24 cellular contexts compared by ENCODE assay signal in the genomic region with DNA sequence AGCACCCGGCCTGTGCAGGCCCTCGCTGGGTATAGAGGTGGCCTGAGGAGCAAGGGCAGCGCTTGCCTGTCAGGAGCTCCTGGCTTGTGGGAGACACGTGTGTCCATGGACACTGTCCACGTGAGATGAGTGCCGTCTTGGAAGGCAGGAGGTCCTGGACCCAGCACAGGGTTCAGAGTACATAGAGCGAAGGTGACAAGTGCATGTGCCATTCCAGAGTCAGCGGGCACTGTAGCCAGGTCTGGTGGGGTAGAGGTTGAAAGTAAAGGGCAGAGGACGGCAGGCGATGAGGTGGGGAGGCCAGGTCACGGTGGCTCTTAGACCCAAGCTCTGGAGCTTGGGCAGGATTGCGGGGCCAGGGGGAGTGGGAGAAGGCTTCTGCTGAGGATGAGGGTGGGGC. TPM values are rescaled to one million over a fixed set of nuclear protein-coding genes. Genes with fewer than 3 reads are reported as not detected.
A peak's percentile ranks its signal among the peaks of the same experiment; 100 is the strongest.
DNase-seq lines count a peak whose midpoint lies in the region; ATAC-seq and TF ChIP-seq lines count a peak whose summit lies in the region.
"Had no signal": no experiment of that assay in that cellular context is flagged by ENCODE, and none has a peak within 500 bp of the region (broad histone marks: within the 10 kb centered on the region; RNA-seq: fewer than 3 reads in every experiment).

No MANE protein-coding gene starts in this region.

- H3K4me1 Mint-ChIP-seq in activated naive CD4-positive, alpha-beta T cell treated with anti-CD3 and anti-CD28 coated beads, Interleukin-2, amount 10 ng/mL, durations not matched to agents 7 days and 5 days, result peaks cover 12% of the 10 kb centered on the region
- peaks cover 11% of the 10 kb centered on the region for H3K4me1 Mint-ChIP-seq in stimulated activated naive CD8-positive, alpha-beta T cell treated with anti-CD3 and anti-CD28 coated beads, Interleukin-15, amount 100 ng/mL, for 72 hours
- H3K4me1 Mint-ChIP-seq: activated naive CD4-positive, alpha-beta T cell treated with anti-CD3 and anti-CD28 coated beads, Interleukin-2, amount 50 U/mL, for 24 hours had no signal

- H3K4me1 ChIP-seq in OCI-LY3 (ENCODE audit: low read length), result peaks cover 16% of the 10 kb centered on the region
- H3K4me1 ChIP-seq: ascending aorta, esophagus squamous epithelium, SJCRH30, tibial nerve had no signal

- DNase-seq in activated naive CD4-positive, alpha-beta T cell treated with anti-CD3 and anti-CD28 coated beads, Interleukin-2, amount 10 ng/mL, durations not matched to agents 7 days and 5 days, result no peak
- no peak for DNase-seq in activated naive CD4-positive, alpha-beta T cell treated with anti-CD3 and anti-CD28 coated beads, Interleukin-2, amount 50 U/mL, for 16 hours
- DNase-seq in left lobe of liver (ENCODE audit: low spot score), result peak; percentile 95
- DNase-seq in stimulated activated naive CD8-positive, alpha-beta T cell treated with anti-CD3 and anti-CD28 coated beads, Interleukin-15, amount 100 ng/mL, for 72 hours, result no peak
- DNase-seq in AML-193 (lab: John Stamatoyannopoulos, UW), result no peak
- DNase-seq: activated CD4-positive, alpha-beta T cell treated with anti-CD3 and anti-CD28 coated beads, Interleukin-2, amount 50 U/mL, for 48 hours; activated CD4-positive, CD25-positive, alpha-beta regulatory T cell; activated T-cell treated with anti-CD3 and anti-CD28 coated beads, Interleukin-2, amount 50 U/mL, for 1 hour; C1 segment of cervical spinal cord; endodermal cell; esophagus squamous epithelium; foreskin melanocyte; HCEC 1CT; NCI-H1436 treated with DMSO at 0.1 percent for 48 hours; NCI-H2107; NCI-H748 treated with DMSO at 0.1 percent for 48 hours; psoas muscle; SJCRH30 had no signal

- no peak overlapping the region; the same call in 1 of the 2 replicates for H3K9ac ChIP-seq in OCI-LY3 (ENCODE audit: low read length)

- no peaks in the 10 kb centered on the region for H4K20me1 ChIP-seq in OCI-LY3 (ENCODE audit: insufficient read depth, low read length)

- no peaks in the 10 kb centered on the region for H3K27me3 ChIP-seq in OCI-LY3 (ENCODE audit: low read depth, low read length)
- H3K27me3 ChIP-seq: ascending aorta, esophagus squamous epithelium, hepatocyte, SJCRH30, tibial nerve had no signal

- no peak overlapping the region for H3K4me3 Mint-ChIP-seq in activated naive CD4-positive, alpha-beta T cell treated with anti-CD3 and anti-CD28 coated beads, Interleukin-2, amount 10 ng/mL, durations not matched to agents 7 days and 5 days
- no peak overlapping the region for H3K4me3 Mint-ChIP-seq in stimulated activated naive CD8-positive, alpha-beta T cell treated with anti-CD3 and anti-CD28 coated beads, Interleukin-15, amount 100 ng/mL, for 72 hours
- H3K4me3 Mint-ChIP-seq: activated naive CD4-positive, alpha-beta T cell treated with anti-CD3 and anti-CD28 coated beads, Interleukin-2, amount 50 U/mL, for 24 hours; endodermal cell had no signal

- H3K4me3 ChIP-seq in OCI-LY3 (ENCODE audit: low read length), result no peak overlapping the region
- H3K4me3 ChIP-seq: ascending aorta, esophagus squamous epithelium, hepatocyte, psoas muscle, SJCRH30, tibial nerve had no signal

- H3K27ac ChIP-seq in OCI-LY3 (ENCODE audit: low read length), result peak overlapping the region; percentile 53
- H3K27ac ChIP-seq: ascending aorta, esophagus squamous epithelium, psoas muscle, SJCRH30, tibial nerve had no signal

- H3K27ac Mint-ChIP-seq in activated naive CD4-positive, alpha-beta T cell treated with anti-CD3 and anti-CD28 coated beads, Interleukin-2, amount 10 ng/mL, durations not matched to agents 7 days and 5 days, result peak overlapping the region; percentile 68
- peak overlapping the region; percentile 69 to 77 for H3K27ac Mint-ChIP-seq in stimulated activated naive CD8-positive, alpha-beta T cell treated with anti-CD3 and anti-CD28 coated beads, Interleukin-15, amount 100 ng/mL, for 72 hours
- H3K27ac Mint-ChIP-seq: activated naive CD4-positive, alpha-beta T cell treated with anti-CD3 and anti-CD28 coated beads, Interleukin-2, amount 50 U/mL, for 24 hours had no signal

- no peak overlapping the region for H2AFZ ChIP-seq in OCI-LY3 (ENCODE audit: low read depth, low read length)
- H2AFZ ChIP-seq: hepatocyte had no signal

- H3K36me3 Mint-ChIP-seq in activated naive CD4-positive, alpha-beta T cell treated with anti-CD3 and anti-CD28 coated beads, Interleukin-2, amount 10 ng/mL, durations not matched to agents 7 days and 5 days, result peaks cover 47% of the 10 kb centered on the region

- no peaks in the 10 kb centered on the region for H3K9me3 ChIP-seq in OCI-LY3 (ENCODE audit: insufficient read depth, low read length)
- H3K9me3 ChIP-seq: ascending aorta, esophagus squamous epithelium, psoas muscle, SJCRH30, tibial nerve had no signal

- ATAC-seq in left lobe of liver (peak; percentile 82), GM21447 (IDR thresholded peaks at IDR 0.05; ENCODE audit: unreplicated experiment) (no peak)
- ATAC-seq in stimulated activated naive CD8-positive, alpha-beta T cell treated with anti-CD3 and anti-CD28 coated beads, Interleukin-15, amount 100 ng/mL, for 72 hours, result no peak
- ATAC-seq: psoas muscle had no signal

- H3K9me3 Mint-ChIP-seq in activated naive CD4-positive, alpha-beta T cell treated with anti-CD3 and anti-CD28 coated beads, Interleukin-2, amount 10 ng/mL, durations not matched to agents 7 days and 5 days, result no peaks in the 10 kb centered on the region
- no peaks in the 10 kb centered on the region for H3K9me3 Mint-ChIP-seq in stimulated activated naive CD8-positive, alpha-beta T cell treated with anti-CD3 and anti-CD28 coated beads, Interleukin-15, amount 100 ng/mL, for 72 hours
- H3K9me3 Mint-ChIP-seq: activated naive CD4-positive, alpha-beta T cell treated with anti-CD3 and anti-CD28 coated beads, Interleukin-2, amount 50 U/mL, for 24 hours; endodermal cell had no signal

- TF ChIP-seq CTCF in OCI-LY3 (IDR thresholded peaks at IDR 0.05; ENCODE audit: low read depth, low read length), result no peak

- H3K27me3 Mint-ChIP-seq in activated naive CD4-positive, alpha-beta T cell treated with anti-CD3 and anti-CD28 coated beads, Interleukin-2, amount 10 ng/mL, durations not matched to agents 7 days and 5 days, result no peaks in the 10 kb centered on the region
- no peaks in the 10 kb centered on the region for H3K27me3 Mint-ChIP-seq in stimulated activated naive CD8-positive, alpha-beta T cell treated with anti-CD3 and anti-CD28 coated beads, Interleukin-15, amount 100 ng/mL, for 72 hours
- H3K27me3 Mint-ChIP-seq: activated naive CD4-positive, alpha-beta T cell treated with anti-CD3 and anti-CD28 coated beads, Interleukin-2, amount 50 U/mL, for 24 hours had no signal

- CTCF ChIA-PET in activated naive CD4-positive, alpha-beta T cell treated with anti-CD3 and anti-CD28 coated beads, Interleukin-2, amount 10 ng/mL, durations not matched to agents 7 days and 5 days (lab: Charles Lee), result no interaction called here

- no peak overlapping the region for H3K4me2 ChIP-seq in OCI-LY3 (ENCODE audit: low read length)
- H3K4me2 ChIP-seq: hepatocyte had no signal

- no peaks in the 10 kb centered on the region for H3K79me2 ChIP-seq in OCI-LY3 (ENCODE audit: low read length)

- peaks cover 30% of the 10 kb centered on the region for H3K36me3 ChIP-seq in OCI-LY3 (replicated peaks; ENCODE audit: low read depth, low read length)

RNA-seq across cellular contexts. Expression of a gene that starts 28.4 kb away (rescaled TPM):
- 18.6 TPM for total RNA-seq in left lobe of liver

RNA-seq across cellular contexts. Expression of a gene that starts 53.0 kb away (rescaled TPM):
- total RNA-seq in left lobe of liver, result 37.3 TPM
